Comparison of ENCODE assay signal across 10 cellular contexts in genomic region chr10:104351919-104352318, GRCh38. TPM values are rescaled to one million over a fixed set of nuclear protein-coding genes. Genes with fewer than 3 reads are reported as not detected.
DNase-seq lines count a peak whose midpoint lies in the region; ATAC-seq and TF ChIP-seq lines count a peak whose summit lies in the region.
"Had no signal": no experiment of that assay in that cellular context is flagged by ENCODE, and none has a peak within 500 bp of the region (broad histone marks: within the 10 kb centered on the region; RNA-seq: fewer than 3 reads in every experiment).

No MANE protein-coding gene starts in this region.

- H3K27ac ChIP-seq in liver (ENCODE audit: low read depth in 1 of 2, low read length in 2 of 2): peak overlapping the region; percentile 22 to 26

- H3K4me3 ChIP-seq in GM08714 (ENCODE audit: low read length): peak overlapping the region; percentile 28; the same call in 1 of the 2 replicates
- no peak overlapping the region for H3K4me3 ChIP-seq in liver (ENCODE audit: low read depth in 1 of 3, low read length in 3 of 3)

- DNase-seq in NCI-H69 (lab: John Stamatoyannopoulos, UW) (peak; percentile 43), NK-92 (lab: John Stamatoyannopoulos, UW; ENCODE audit: unreplicated experiment) (no peak), NCI-H82 treated with DMSO at 0.1 percent for 48 hours (lab: John Stamatoyannopoulos, UW; ENCODE audit: unreplicated experiment) (no peak)
- DNase-seq in activated CD8-positive, alpha-beta memory T cell treated with anti-CD3 and anti-CD28 coated beads for 24 hours: no peak
- DNase-seq: anterior cingulate cortex, NCI-H2227 treated with DMSO at 0.1 percent for 48 hours had no signal

- TF ChIP-seq CTCF in liver (IDR thresholded peaks at IDR 0.05; ENCODE audit: low read depth, low read length, missing input control): no peak

- TF ChIP-seq RAD21 in liver (IDR thresholded peaks at IDR 0.05): no peak

- ATAC-seq in GM21619 (IDR thresholded peaks at IDR 0.05; ENCODE audit: unreplicated experiment): peak; percentile 21
- no peak for ATAC-seq in GM19328 (IDR thresholded peaks at IDR 0.05; ENCODE audit: unreplicated experiment)

- H3K9me3 ChIP-seq in liver (ENCODE audit: control insufficient read depth in 4 of 4, low read length in 3 of 4): no peaks in the 10 kb centered on the region

- H3K9ac ChIP-seq in liver (ENCODE audit: low read depth in 1 of 2, low read length in 2 of 2): no peak overlapping the region

- 83% methylated on average over 1 of the region's 1 CpG for WGBS in liver

- no peaks in the 10 kb centered on the region for H3K27me3 ChIP-seq in liver (ENCODE audit: control insufficient read depth in 4 of 4, insufficient read depth in 4 of 4, low read length in 3 of 4)

- H3K36me3 ChIP-seq in liver (ENCODE audit: control insufficient read depth in 4 of 4, insufficient read depth in 3 of 4, low read depth in 1 of 4, low read length in 3 of 4): no peaks in the 10 kb centered on the region

- peaks cover 0 to 27% (median 22%) of the 10 kb centered on the region in 4 donors for H3K4me1 ChIP-seq in liver (ENCODE audit: control insufficient read depth in 4 of 4, insufficient read depth in 4 of 4, low read length in 3 of 4)

TF ChIP-seq in liver, 16 proteins besides CTCF, POLR2A, EP300 and RAD21:
- TF ChIP-seq GABPA (IDR thresholded peaks at IDR 0.05 in 1 of 2, conservative IDR thresholded peaks at IDR 0.05 in 1 of 2) (no peak), SP1 (IDR thresholded peaks at IDR 0.05) (no peak), MAX (IDR thresholded peaks at IDR 0.05) (no peak), REST (IDR thresholded peaks at IDR 0.05) (no peak), HNF4A (conservative IDR thresholded peaks at IDR 0.05) (no peak), YY1 (IDR thresholded peaks at IDR 0.05) (no peak), FOXA1 (IDR thresholded peaks at IDR 0.05) (no peak), TAF1 (conservative IDR thresholded peaks at IDR 0.05) (no peak), JUND (IDR thresholded peaks at IDR 0.05) (no peak), ZBTB33 (IDR thresholded peaks at IDR 0.05) (no peak), ATF3 (IDR thresholded peaks at IDR 0.05) (no peak), NR2F2 (IDR thresholded peaks at IDR 0.05) (no peak), FOXA2 (IDR thresholded peaks at IDR 0.05) (no peak), RXRA (IDR thresholded peaks at IDR 0.05) (no peak), HNF4G (IDR thresholded peaks at IDR 0.05) (no peak), EGR1 (IDR thresholded peaks at IDR 0.05; ENCODE audit: low read depth in 2 of 2) (no peak)

RNA-seq across cellular contexts. Expression of gene CFAP58, which starts 1.7 kb away (rescaled TPM):
- total RNA-seq in liver: under 1 TPM; 0.08 to 0.09 TPM
- under 1 TPM in 1 of 2 donors, not detected in 1; 0.01 TPM for polyA plus RNA-seq in liver

RNA-seq across cellular contexts. Expression of gene ITPRIP, which starts 13.7 kb away (rescaled TPM):
- total RNA-seq in liver: 1 to 10 TPM; 7.7 to 7.9 TPM
- 1 to 10 TPM; 3.5 to 4.2 TPM for polyA plus RNA-seq in liver
